In genomic region chr11:75537740-75538139, GRCh38 we compare ENCODE assay signal across 17 cellular contexts. TPM values are rescaled to one million over a fixed set of nuclear protein-coding genes. Genes with fewer than 3 reads are reported as not detected.
DNase-seq lines count a peak whose midpoint lies in the region; ATAC-seq and TF ChIP-seq lines count a peak whose summit lies in the region.
"Had no signal": no experiment of that assay in that cellular context is flagged by ENCODE, and none has a peak within 500 bp of the region (broad histone marks: within the 10 kb centered on the region; RNA-seq: fewer than 3 reads in every experiment).

No MANE protein-coding gene starts in this region.

- H3K4me3 Mint-ChIP-seq in activated T-cell treated with anti-CD3 and anti-CD28 coated beads, Interleukin-2, amount 50 U/mL, for 24 hours: no peak overlapping the region
- H3K4me3 Mint-ChIP-seq in activated T-helper 17 cell treated with anti-CD3 and anti-CD28 coated beads, Interleukin-2, amount 50 U/mL, for 72 hours: peak overlapping the region; percentile 62
- H3K4me3 Mint-ChIP-seq in stimulated activated memory B cell treated with anti-CD40 and anti-IgM and Interleukin-4, amounts not matched to agents 10 μg/mL and 1 μg/mL and 100 μg/mL, for 72 hours: peak overlapping the region; percentile 52
- H3K4me3 Mint-ChIP-seq: activated naive CD4-positive, alpha-beta T cell treated with anti-CD3 and anti-CD28 coated beads for 36 hours had no signal

- POLR2A ChIA-PET in HEK293T (lab: Yijun Ruan, JAX): no interaction called here

- no peaks in the 10 kb centered on the region for H3K36me3 Mint-ChIP-seq in activated T-cell treated with anti-CD3 and anti-CD28 coated beads, Interleukin-2, amount 50 U/mL, for 24 hours (ENCODE audit: low read depth)
- H3K36me3 Mint-ChIP-seq in activated T-helper 17 cell treated with anti-CD3 and anti-CD28 coated beads, Interleukin-2, amount 50 U/mL, for 72 hours (ENCODE audit: low read depth): no peaks in the 10 kb centered on the region
- no peaks in the 10 kb centered on the region for H3K36me3 Mint-ChIP-seq in stimulated activated memory B cell treated with anti-CD40 and anti-IgM and Interleukin-4, amounts not matched to agents 10 μg/mL and 1 μg/mL and 100 μg/mL, for 72 hours

- no peaks in the 10 kb centered on the region for H3K27me3 Mint-ChIP-seq in activated T-cell treated with anti-CD3 and anti-CD28 coated beads, Interleukin-2, amount 50 U/mL, for 24 hours
- H3K27me3 Mint-ChIP-seq in activated T-helper 17 cell treated with anti-CD3 and anti-CD28 coated beads, Interleukin-2, amount 50 U/mL, for 72 hours: no peaks in the 10 kb centered on the region
- peaks cover 31% of the 10 kb centered on the region for H3K27me3 Mint-ChIP-seq in stimulated activated memory B cell treated with anti-CD40 and anti-IgM and Interleukin-4, amounts not matched to agents 10 μg/mL and 1 μg/mL and 100 μg/mL, for 72 hours

- no peak for ATAC-seq in activated T-helper 17 cell treated with anti-CD3 and anti-CD28 coated beads, Interleukin-2, amount 50 U/mL, for 72 hours (replicated peaks)
- no peak for ATAC-seq in stimulated activated memory B cell treated with anti-CD40 and anti-IgM and Interleukin-4, amounts not matched to agents 10 μg/mL and 1 μg/mL and 100 μg/mL, for 72 hours
- no peak for ATAC-seq in GM19035 (IDR thresholded peaks at IDR 0.05; ENCODE audit: unreplicated experiment)
- no peak for ATAC-seq in GM21367 (IDR thresholded peaks at IDR 0.05; ENCODE audit: unreplicated experiment)

- no peaks in the 10 kb centered on the region for H3K9me3 Mint-ChIP-seq in activated T-cell treated with anti-CD3 and anti-CD28 coated beads, Interleukin-2, amount 50 U/mL, for 24 hours
- H3K9me3 Mint-ChIP-seq in activated T-helper 17 cell treated with anti-CD3 and anti-CD28 coated beads, Interleukin-2, amount 50 U/mL, for 72 hours: no peaks in the 10 kb centered on the region
- no peaks in the 10 kb centered on the region for H3K9me3 Mint-ChIP-seq in stimulated activated memory B cell treated with anti-CD40 and anti-IgM and Interleukin-4, amounts not matched to agents 10 μg/mL and 1 μg/mL and 100 μg/mL, for 72 hours
- H3K9me3 Mint-ChIP-seq: activated naive CD4-positive, alpha-beta T cell treated with anti-CD3 and anti-CD28 coated beads for 36 hours had no signal

- DNase-seq in activated T-cell treated with anti-CD3 and anti-CD28 coated beads, Interleukin-2, amount 50 U/mL, for 24 hours: no peak
- DNase-seq in activated T-cell treated with anti-CD3 and anti-CD28 coated beads for 4 hours (no peak), HEK293T (ENCODE audit: extremely low spot score) (no peak), NCI-H2227 (lab: John Stamatoyannopoulos, UW; ENCODE audit: unreplicated experiment) (no peak)
- DNase-seq: aorta, Caco-2, head of caudate nucleus, lower lobe of right lung, NCI-H1436, NCI-H2171 treated with DMSO at 0.1 percent for 48 hours, NCI-H774, stomach had no signal

- peaks cover 36% of the 10 kb centered on the region for H3K4me1 Mint-ChIP-seq in activated T-cell treated with anti-CD3 and anti-CD28 coated beads, Interleukin-2, amount 50 U/mL, for 24 hours (ENCODE audit: low read depth)
- H3K4me1 Mint-ChIP-seq in activated T-helper 17 cell treated with anti-CD3 and anti-CD28 coated beads, Interleukin-2, amount 50 U/mL, for 72 hours: peaks cover 25% of the 10 kb centered on the region
- peaks cover 37% of the 10 kb centered on the region for H3K4me1 Mint-ChIP-seq in stimulated activated memory B cell treated with anti-CD40 and anti-IgM and Interleukin-4, amounts not matched to agents 10 μg/mL and 1 μg/mL and 100 μg/mL, for 72 hours

- H3K27ac Mint-ChIP-seq in activated T-cell treated with anti-CD3 and anti-CD28 coated beads, Interleukin-2, amount 50 U/mL, for 24 hours: peak overlapping the region; percentile 42
- H3K27ac Mint-ChIP-seq in activated T-helper 17 cell treated with anti-CD3 and anti-CD28 coated beads, Interleukin-2, amount 50 U/mL, for 72 hours: peak overlapping the region; percentile 32
- peak overlapping the region; percentile 44 for H3K27ac Mint-ChIP-seq in stimulated activated memory B cell treated with anti-CD40 and anti-IgM and Interleukin-4, amounts not matched to agents 10 μg/mL and 1 μg/mL and 100 μg/mL, for 72 hours
- H3K27ac Mint-ChIP-seq: activated naive CD4-positive, alpha-beta T cell treated with anti-CD3 and anti-CD28 coated beads for 36 hours had no signal

- CTCF ChIA-PET in HEK293T (lab: Yijun Ruan, JAX): no interaction called here

TF ChIP-seq in HEK293T, 16 proteins besides CTCF, POLR2A, EP300 and RAD21:
- TF ChIP-seq SP1 (IDR thresholded peaks at IDR 0.05) (no peak), PKNOX1 (IDR thresholded peaks at IDR 0.05) (peak; percentile 65)

RNA-seq across cellular contexts. Expression of gene GDPD5, which starts 12.0 kb away (rescaled TPM):
- 10 to 100 TPM; 26.8 to 54.2 TPM for total RNA-seq in activated T-helper 17 cell treated with anti-CD3 and anti-CD28 coated beads, Interleukin-2, amount 50 U/mL, for 72 hours

RNA-seq across cellular contexts. Expression of gene SERPINH1, which starts 24.3 kb away (rescaled TPM):
- total RNA-seq in activated T-helper 17 cell treated with anti-CD3 and anti-CD28 coated beads, Interleukin-2, amount 50 U/mL, for 72 hours: 10 to 100 TPM in 1 of 2 donors, 1 to 10 TPM in 1; 8.8 to 10.2 TPM
